18 cellular contexts compared by ENCODE assay signal in the genomic region with DNA sequence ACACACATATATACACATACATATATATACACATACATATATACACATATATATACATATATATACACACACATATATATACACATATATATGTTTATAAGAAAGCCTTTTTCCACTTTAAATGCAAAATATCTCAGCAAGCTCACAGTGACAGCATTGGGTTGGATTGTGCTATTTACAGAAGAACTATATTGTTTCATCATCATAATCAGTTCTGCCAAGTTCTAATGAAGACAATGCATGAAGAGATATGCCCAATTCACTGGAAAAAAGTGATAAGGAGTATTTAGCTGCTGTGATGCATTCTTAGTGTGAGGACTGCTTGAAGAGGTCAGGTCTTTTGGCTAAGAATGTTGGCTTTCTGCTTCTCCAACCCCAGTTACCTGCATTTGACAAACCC. TPM values are rescaled to one million over a fixed set of nuclear protein-coding genes. Genes with fewer than 3 reads are reported as not detected.
"Had no signal": no experiment of that assay in that cellular context is flagged by ENCODE, and none has a peak within 500 bp of the region (broad histone marks: within the 10 kb centered on the region; RNA-seq: fewer than 3 reads in every experiment).

No MANE protein-coding gene starts in this region.

- DNase-seq: activated CD4-positive, alpha-beta T cell treated with anti-CD3 and anti-CD28 coated beads, Interleukin-2, amount 50 U/mL, for 1 hour; activated naive CD4-positive, alpha-beta T cell; activated naive CD8-positive, alpha-beta T cell treated with anti-CD3 and anti-CD28 coated beads, Interleukin-2, amount 10 ng/mL, durations not matched to agents 7 days and 5 days; aorta; erythroblast; kidney; mesendoderm; nucleus accumbens; small intestine; stimulated activated CD4-positive, alpha-beta T cell treated with anti-CD3 and anti-CD28 coated beads, Interleukin-4, amount 100 ng/mL, for 24 hours; stimulated activated naive CD4-positive, alpha-beta T cell; substantia nigra; SW 1271; uterus had no signal

- H3K27me3 ChIP-seq: right atrium auricular region, tibial nerve, uterus had no signal

- H3K4me3 ChIP-seq: right atrium auricular region, tibial nerve, uterus had no signal

- H3K27ac ChIP-seq: tibial nerve, uterus had no signal

- H3K9me3 ChIP-seq: right atrium auricular region, tibial nerve, uterus had no signal

- H3K36me3 ChIP-seq: right atrium auricular region, tibial nerve, uterus had no signal

- ATAC-seq: activated CD4-positive, CD25-positive, alpha-beta regulatory T cell treated with anti-CD3 and anti-CD28 coated beads, Interleukin-2, amount 50 U/mL, for 24 hours; natural killer cell treated with Interleukin-12 subunit alpha and Interleukin-12 subunit beta and Interleukin-15 and Interleukin-18, amount 100 ng/mL, for 72 hours had no signal

RNA-seq across cellular contexts. Expression of a gene that starts 54.4 kb away (rescaled TPM):
- total RNA-seq: activated naive CD8-positive, alpha-beta T cell treated with anti-CD3 and anti-CD28 coated beads, Interleukin-2, amount 10 ng/mL, durations not matched to agents 7 days and 5 days; natural killer cell treated with Interleukin-12 subunit alpha and Interleukin-12 subunit beta and Interleukin-15 and Interleukin-18, amount 100 ng/mL, for 72 hours had no signal
